In the genomic region with DNA sequence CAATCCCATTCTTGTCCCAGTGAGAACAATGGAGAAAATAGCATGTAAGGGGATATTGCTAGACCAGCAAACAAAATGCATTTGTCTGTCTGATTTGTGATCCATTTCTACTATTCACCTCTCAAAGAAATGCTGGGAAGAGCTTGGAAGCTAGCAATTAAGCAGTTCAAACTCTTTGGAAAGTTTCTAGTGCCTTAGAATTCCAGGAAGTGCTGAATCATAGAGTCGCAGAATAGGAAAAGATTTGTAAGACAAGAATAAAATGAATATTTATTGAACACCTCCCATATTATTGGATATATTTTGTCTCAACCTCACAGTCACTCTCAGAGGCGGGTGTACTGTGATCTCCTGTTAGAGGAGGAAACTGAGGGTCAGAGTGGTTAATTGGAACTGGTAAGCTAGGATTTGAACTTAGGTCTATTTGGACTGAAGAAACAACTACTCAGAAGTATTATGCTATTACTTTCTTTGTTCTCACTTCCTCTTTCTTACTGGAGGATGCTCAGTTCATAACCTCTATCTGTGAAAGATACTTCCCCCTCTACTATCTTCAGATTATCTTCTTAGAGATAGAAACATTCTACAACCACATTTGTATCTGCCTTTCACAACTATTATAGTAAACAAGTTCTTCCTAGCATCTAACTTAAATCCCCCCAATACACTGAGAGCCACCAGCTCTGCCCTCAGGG, we compare ENCODE assay signal across 9 cellular contexts.
DNase-seq lines count a peak whose midpoint lies in the region; ATAC-seq, FAIRE-seq and TF ChIP-seq lines count a peak whose summit lies in the region.
"Had no signal": no experiment of that assay in that cellular context is flagged by ENCODE, and none has a peak within 500 bp of the region (broad histone marks: within the 10 kb centered on the region; RNA-seq: fewer than 3 reads in every experiment).

No MANE protein-coding gene starts in this region.

- H3K27ac Mint-ChIP-seq in endodermal cell: no peak overlapping the region
- no peak overlapping the region for H3K27ac Mint-ChIP-seq in CD4-positive, alpha-beta memory T cell

- CTCF ChIA-PET in CD4-positive, alpha-beta memory T cell (lab: Charles Lee; ENCODE audit: partially characterized antibody): interaction anchor here (1.5 to 7.1 kb wide), 2 partner anchors 9 to 542 kb away, joined by 4 to 56 read pairs; no protein-coding TSS in a partner anchor

- H3K27ac ChIP-seq in endodermal cell (ENCODE audit: low read depth, low read length): no peak overlapping the region
- no peak overlapping the region for H3K27ac ChIP-seq in kidney (ENCODE audit: low read depth in 2 of 2, low read length in 2 of 2)
- H3K27ac ChIP-seq in CD4-positive, alpha-beta memory T cell (ENCODE audit: low read depth, low read length): no peak overlapping the region

- peak; percentile 59 for DNase-seq in GM12864 (ENCODE audit: low read depth)
- DNase-seq in endodermal cell: no peak
- no peak for DNase-seq in kidney
- DNase-seq in glomerular visceral epithelial cell (ENCODE audit: extremely low spot score): no peak
- DNase-seq in DMS114 treated with DMSO at 0.1 percent for 48 hours (lab: John Stamatoyannopoulos, UW; ENCODE audit: unreplicated experiment): no peak
- DNase-seq in CD4-positive, alpha-beta memory T cell: no peak
- DNase-seq: naive thymus-derived CD8-positive, alpha-beta T cell had no signal

- WGBS in endodermal cell (ENCODE audit: insufficient coverage in 1 of 2, insufficient read length in 1 of 2), 2 experiments: no CpG with 5 or more reads among the region's 2 CpGs

- peaks cover 2% of the 10 kb centered on the region for H3K27me3 Mint-ChIP-seq in endodermal cell (ENCODE audit: insufficient read depth)
- H3K27me3 Mint-ChIP-seq in CD4-positive, alpha-beta memory T cell: peaks cover 8 to 16% of the 10 kb centered on the region in 2 donors

- no peak overlapping the region for H3K4me3 ChIP-seq in GM12864 (ENCODE audit: low read depth, low read length)
- H3K4me3 ChIP-seq in endodermal cell (ENCODE audit: low read length): no peak overlapping the region
- H3K4me3 ChIP-seq in kidney (ENCODE audit: low read length in 2 of 2): no peak overlapping the region
- no peak overlapping the region for H3K4me3 ChIP-seq in CD4-positive, alpha-beta memory T cell (ENCODE audit: low read length in 2 of 2)

- no peak for FAIRE-seq in kidney (lab: Jason Lieb, UNC)

- H3K9me3 ChIP-seq in endodermal cell (ENCODE audit: control insufficient read depth, low read length) (no peaks in the 10 kb centered on the region), kidney (ENCODE audit: control insufficient read depth in 1 of 2, low read length in 2 of 2) (no peaks in the 10 kb centered on the region)
- no peaks in the 10 kb centered on the region for H3K9me3 ChIP-seq in CD4-positive, alpha-beta memory T cell (ENCODE audit: control insufficient read depth in 1 of 2, low read length in 2 of 2)

- H3K4me1 Mint-ChIP-seq in endodermal cell: peaks cover 11% of the 10 kb centered on the region
- peaks cover 0 to 2% (median 0%) of the 10 kb centered on the region in 4 donors for H3K4me1 Mint-ChIP-seq in CD4-positive, alpha-beta memory T cell

- H3K4me3 Mint-ChIP-seq in endodermal cell: no peak overlapping the region
- H3K4me3 Mint-ChIP-seq in CD4-positive, alpha-beta memory T cell: no peak overlapping the region
- H3K4me3 Mint-ChIP-seq: naive thymus-derived CD8-positive, alpha-beta T cell had no signal

- POLR2A ChIA-PET in CD4-positive, alpha-beta memory T cell (lab: Charles Lee; ENCODE audit: partially characterized antibody): no interaction called here

- H3K4me1 ChIP-seq in endodermal cell (ENCODE audit: control insufficient read depth, insufficient read depth, low read length) (peaks cover 8% of the 10 kb centered on the region), kidney (ENCODE audit: control insufficient read depth in 1 of 2, insufficient read depth in 1 of 2, low read depth in 1 of 2, low read length in 2 of 2) (no peaks in the 10 kb centered on the region)
- no peaks in the 10 kb centered on the region for H3K4me1 ChIP-seq in CD4-positive, alpha-beta memory T cell (ENCODE audit: insufficient read depth, low read length)

- ATAC-seq in GM21515 (IDR thresholded peaks at IDR 0.05; ENCODE audit: unreplicated experiment): peak; percentile 88
- ATAC-seq in HG03354 (IDR thresholded peaks at IDR 0.05; ENCODE audit: poor library complexity, severe bottlenecking, unreplicated experiment): peak; percentile 84
- ATAC-seq: naive thymus-derived CD8-positive, alpha-beta T cell had no signal

- H3K36me3 ChIP-seq in endodermal cell (ENCODE audit: control insufficient read depth, insufficient read depth, low read length): no peaks in the 10 kb centered on the region
- H3K36me3 ChIP-seq in kidney (ENCODE audit: control insufficient read depth in 1 of 2, insufficient read depth in 2 of 2, low read length in 2 of 2): no peaks in the 10 kb centered on the region
- no peaks in the 10 kb centered on the region for H3K36me3 ChIP-seq in CD4-positive, alpha-beta memory T cell (ENCODE audit: insufficient read depth, low read length)

- H3K36me3 Mint-ChIP-seq in endodermal cell (ENCODE audit: low read depth): no peaks in the 10 kb centered on the region
- H3K36me3 Mint-ChIP-seq in CD4-positive, alpha-beta memory T cell: no peaks in the 10 kb centered on the region
- H3K36me3 Mint-ChIP-seq: naive thymus-derived CD8-positive, alpha-beta T cell had no signal

- H3K9ac ChIP-seq in endodermal cell (ENCODE audit: extremely low read depth, low read length, poor library complexity, severe bottlenecking) (peak overlapping the region; percentile 11), kidney (ENCODE audit: low read length in 2 of 2) (no peak overlapping the region)

- no peaks in the 10 kb centered on the region for H3K9me3 Mint-ChIP-seq in endodermal cell
- no peaks in the 10 kb centered on the region for H3K9me3 Mint-ChIP-seq in CD4-positive, alpha-beta memory T cell
- H3K9me3 Mint-ChIP-seq: naive thymus-derived CD8-positive, alpha-beta T cell had no signal

- no peaks in the 10 kb centered on the region for H3K27me3 ChIP-seq in endodermal cell (ENCODE audit: control insufficient read depth, insufficient read depth, low read length, poor library complexity, severe bottlenecking)
- no peaks in the 10 kb centered on the region for H3K27me3 ChIP-seq in CD4-positive, alpha-beta memory T cell (ENCODE audit: insufficient read depth, low read length)

- TF ChIP-seq CTCF in GM12864 (IDR thresholded peaks at IDR 0.05; ENCODE audit: low read depth, low read length, missing control alignments): no peak
- TF ChIP-seq CTCF in endodermal cell (conservative IDR thresholded peaks at IDR 0.05): no peak
- TF ChIP-seq CTCF in kidney (IDR thresholded peaks at IDR 0.05; ENCODE audit: borderline replicate concordance, extremely low read depth, insufficient read depth): no peak

- intact Hi-C loops in kidney (cut with DNase I): no loop called here
- intact Hi-C loops in CD4-positive, alpha-beta memory T cell (cut with micrococcal nuclease): no loop called here
